In the genomic region with DNA sequence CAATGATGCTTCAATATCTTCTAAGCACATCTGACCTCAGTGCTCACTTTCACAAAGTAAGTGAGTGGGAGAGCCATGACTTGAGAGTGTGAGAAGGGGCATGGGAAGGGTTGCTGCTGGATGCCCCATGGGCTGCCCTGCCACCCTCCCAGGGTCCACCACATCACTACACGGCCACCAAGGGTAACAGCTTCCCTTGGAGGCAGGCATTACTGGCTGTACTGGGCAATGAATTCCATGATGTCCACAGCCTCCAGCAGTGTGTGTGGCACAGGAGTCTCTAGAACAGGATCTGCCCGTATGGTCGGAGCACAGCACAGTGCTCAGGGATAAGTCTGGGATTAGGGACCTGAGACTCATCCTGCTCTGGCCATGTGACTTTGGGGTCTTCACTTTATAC, we compare ENCODE assay signal across 27 cellular contexts.
"Had no signal": no experiment of that assay in that cellular context is flagged by ENCODE, and none has a peak within 500 bp of the region (broad histone marks: within the 10 kb centered on the region; RNA-seq: fewer than 3 reads in every experiment).

No MANE protein-coding gene starts in this region.

- H3K27ac Mint-ChIP-seq: activated CD4-positive, alpha-beta memory T cell treated with anti-CD3 and anti-CD28 coated beads, Interleukin-2, amount 10 ng/mL, durations not matched to agents 7 days and 5 days; activated CD4-positive, alpha-beta T cell treated with anti-CD3 and anti-CD28 coated beads for 36 hours; activated naive CD8-positive, alpha-beta T cell treated with anti-CD3 and anti-CD28 coated beads for 36 hours; IgD-negative memory B cell had no signal

- H3K4me3 Mint-ChIP-seq: activated CD4-positive, alpha-beta memory T cell treated with anti-CD3 and anti-CD28 coated beads, Interleukin-2, amount 10 ng/mL, durations not matched to agents 7 days and 5 days; activated CD4-positive, alpha-beta T cell treated with anti-CD3 and anti-CD28 coated beads for 36 hours; activated naive CD8-positive, alpha-beta T cell treated with anti-CD3 and anti-CD28 coated beads for 36 hours had no signal

- ATAC-seq: activated CD4-positive, alpha-beta T cell treated with anti-CD3 and anti-CD28 coated beads for 36 hours; HepG2; Panc1 had no signal

- H3K36me3 Mint-ChIP-seq: IgD-negative memory B cell had no signal

- H3K27me3 ChIP-seq: ascending aorta, cardiac muscle cell, MG63, SJCRH30 had no signal

- DNase-seq: activated CD4-positive, alpha-beta memory T cell treated with anti-CD3 and anti-CD28 coated beads, Interleukin-2, amount 10 ng/mL, durations not matched to agents 7 days and 5 days; activated CD4-positive, alpha-beta T cell treated with anti-CD3 and anti-CD28 coated beads for 36 hours; activated effector memory CD4-positive, alpha-beta T cell treated with anti-CD3 and anti-CD28 coated beads, Interleukin-2, amount 50 U/mL, for 16 hours; activated naive CD4-positive, alpha-beta T cell; activated naive CD4-positive, alpha-beta T cell treated with anti-CD3 and anti-CD28 coated beads, Interleukin-2, amount 50 U/mL, for 16 hours; activated naive CD8-positive, alpha-beta T cell treated with anti-CD3 and anti-CD28 coated beads for 36 hours; activated T-cell treated with anti-CD3 and anti-CD28 coated beads, Interleukin-2, amount 50 U/mL, for 48 hours; amygdala; Kasumi-1; KBM-7; MG63; NCI-H1048; NCI-H1105 treated with DMSO at 0.1 percent for 48 hours; NCI-H1436; NCI-H1694; NCI-H1930; NCI-H345; NCI-H524 treated with DMSO at 0.1 percent for 48 hours; SHP77; SJCRH30; T1000 had no signal

- H3K4me3 ChIP-seq: ascending aorta, cardiac muscle cell, MG63, SJCRH30, SK-N-MC had no signal

- H3K36me3 ChIP-seq: ascending aorta, cardiac muscle cell, MG63, SJCRH30 had no signal

- H3K27me3 Mint-ChIP-seq: activated CD4-positive, alpha-beta memory T cell treated with anti-CD3 and anti-CD28 coated beads, Interleukin-2, amount 10 ng/mL, durations not matched to agents 7 days and 5 days; IgD-negative memory B cell had no signal

- H3K4me1 ChIP-seq: ascending aorta, SJCRH30 had no signal

- H3K9me3 ChIP-seq: SJCRH30 had no signal

- H3K4me1 Mint-ChIP-seq: activated CD4-positive, alpha-beta memory T cell treated with anti-CD3 and anti-CD28 coated beads, Interleukin-2, amount 10 ng/mL, durations not matched to agents 7 days and 5 days; activated CD4-positive, alpha-beta T cell treated with anti-CD3 and anti-CD28 coated beads for 36 hours; activated naive CD8-positive, alpha-beta T cell treated with anti-CD3 and anti-CD28 coated beads for 36 hours; IgD-negative memory B cell had no signal

- H3K27ac ChIP-seq: ascending aorta, cardiac muscle cell, SJCRH30, SK-N-MC had no signal
